ENCODE assay signal across 20 cellular contexts in genomic region chr17:48930435-48930873, GRCh38. TPM values are rescaled to one million over a fixed set of nuclear protein-coding genes. Genes with fewer than 3 reads are reported as not detected.
A peak's percentile ranks its signal among the peaks of the same experiment; 100 is the strongest.
DNase-seq lines count a peak whose midpoint lies in the region; ATAC-seq, FAIRE-seq and TF ChIP-seq lines count a peak whose summit lies in the region.
"Had no signal": no experiment of that assay in that cellular context is flagged by ENCODE, and none has a peak within 500 bp of the region (broad histone marks: within the 10 kb centered on the region; RNA-seq: fewer than 3 reads in every experiment).

No MANE protein-coding gene starts in this region.

- peaks cover 0 to 7% (median 0%) of the 10 kb centered on the region in 4 donors for H3K4me1 ChIP-seq in upper lobe of left lung
- H3K4me1 ChIP-seq: SJSA1 had no signal

- no peak for FAIRE-seq in GM12891 (lab: Jason Lieb, UNC)

- POLR2A ChIA-PET in activated naive CD8-positive, alpha-beta T cell treated with anti-CD3 and anti-CD28 coated beads, Interleukin-2, amount 10 ng/mL, durations not matched to agents 7 days and 5 days (lab: Charles Lee): interaction anchor here (0.8 to 1.8 kb wide), 3 partner anchors 14 to 22 kb away, joined by 4 to 5 read pairs (median 5); partner anchors contain the start of genes SNF8 and UBE2Z

- TF ChIP-seq CTCF in omental fat pad (IDR thresholded peaks at IDR 0.05) (no peak), upper lobe of left lung (IDR thresholded peaks at IDR 0.05) (no peak)

- H3K27me3 Mint-ChIP-seq in activated naive CD8-positive, alpha-beta T cell treated with anti-CD3 and anti-CD28 coated beads, Interleukin-2, amount 10 ng/mL, durations not matched to agents 7 days and 5 days: no peaks in the 10 kb centered on the region
- no peaks in the 10 kb centered on the region for H3K27me3 Mint-ChIP-seq in natural killer cell treated with Interleukin-12 subunit alpha and Interleukin-12 subunit beta and Interleukin-15 and Interleukin-18, amount 100 ng/mL, for 72 hours
- H3K27me3 Mint-ChIP-seq: stimulated activated naive CD8-positive, alpha-beta T cell treated with anti-CD3 and anti-CD28 coated beads, Interleukin-15, Interleukin-2, amounts not matched to agents 100 ng/mL and 50 ng/mL, for 24 hours had no signal

- H3K36me3 ChIP-seq in upper lobe of left lung: peaks cover 46 to 98% (median 75%) of the 10 kb centered on the region in 4 donors

- no peak overlapping the region for H3K27ac ChIP-seq in upper lobe of left lung
- H3K27ac ChIP-seq: C4-2B, coronary artery, left ventricle myocardium inferior, SJSA1 had no signal

- peaks cover 21% of the 10 kb centered on the region for H3K36me3 Mint-ChIP-seq in activated naive CD8-positive, alpha-beta T cell treated with anti-CD3 and anti-CD28 coated beads, Interleukin-2, amount 10 ng/mL, durations not matched to agents 7 days and 5 days
- H3K36me3 Mint-ChIP-seq in natural killer cell treated with Interleukin-12 subunit alpha and Interleukin-12 subunit beta and Interleukin-15 and Interleukin-18, amount 100 ng/mL, for 72 hours: peaks cover 26% of the 10 kb centered on the region

- DNase-seq in GM12891 (ENCODE audit: insufficient read length, low spot score): no peak
- DNase-seq in LHCN-M2 (ENCODE audit: low read depth): peak; percentile 55
- no peak for DNase-seq in activated naive CD8-positive, alpha-beta T cell treated with anti-CD3 and anti-CD28 coated beads, Interleukin-2, amount 10 ng/mL, durations not matched to agents 7 days and 5 days
- no peak for DNase-seq in natural killer cell treated with Interleukin-12 subunit alpha and Interleukin-12 subunit beta and Interleukin-15 and Interleukin-18, amount 100 ng/mL, for 72 hours (ENCODE audit: low spot score)
- DNase-seq in omental fat pad (ENCODE audit: low spot score): no peak
- no peak for DNase-seq in upper lobe of left lung
- no peak for DNase-seq in DMS114 treated with DMSO at 0.1 percent for 48 hours (lab: John Stamatoyannopoulos, UW; ENCODE audit: unreplicated experiment)
- DNase-seq: activated CD4-positive, alpha-beta T cell treated with anti-CD3 and anti-CD28 coated beads, Interleukin-2, amount 50 U/mL, for 4 hours; activated effector memory CD4-positive, alpha-beta T cell treated with anti-CD3 and anti-CD28 coated beads, Interleukin-2, amount 50 U/mL, for 16 hours; DMS79; foreskin melanocyte; left ventricle myocardium inferior; NCI-H2171 treated with DMSO at 0.1 percent for 48 hours had no signal

- TF ChIP-seq EP300 in upper lobe of left lung (IDR thresholded peaks at IDR 0.05): no peak

- no peaks in the 10 kb centered on the region for H3K9me3 Mint-ChIP-seq in activated naive CD8-positive, alpha-beta T cell treated with anti-CD3 and anti-CD28 coated beads, Interleukin-2, amount 10 ng/mL, durations not matched to agents 7 days and 5 days
- H3K9me3 Mint-ChIP-seq in natural killer cell treated with Interleukin-12 subunit alpha and Interleukin-12 subunit beta and Interleukin-15 and Interleukin-18, amount 100 ng/mL, for 72 hours: no peaks in the 10 kb centered on the region
- H3K9me3 Mint-ChIP-seq: stimulated activated naive CD8-positive, alpha-beta T cell treated with anti-CD3 and anti-CD28 coated beads, Interleukin-15, Interleukin-2, amounts not matched to agents 100 ng/mL and 50 ng/mL, for 24 hours had no signal

- no peak for ATAC-seq in activated naive CD8-positive, alpha-beta T cell treated with anti-CD3 and anti-CD28 coated beads, Interleukin-2, amount 10 ng/mL, durations not matched to agents 7 days and 5 days (ENCODE audit: low read depth)
- ATAC-seq in natural killer cell treated with Interleukin-12 subunit alpha and Interleukin-12 subunit beta and Interleukin-15 and Interleukin-18, amount 100 ng/mL, for 72 hours: no peak
- ATAC-seq in HG03521 (IDR thresholded peaks at IDR 0.05; ENCODE audit: unreplicated experiment) (no peak), omental fat pad (ENCODE audit: low FRiP score) (no peak), upper lobe of left lung (ENCODE audit: low FRiP score in 2 of 2) (no peak)

- H3K4me3 Mint-ChIP-seq in activated naive CD8-positive, alpha-beta T cell treated with anti-CD3 and anti-CD28 coated beads, Interleukin-2, amount 10 ng/mL, durations not matched to agents 7 days and 5 days: no peak overlapping the region
- no peak overlapping the region for H3K4me3 Mint-ChIP-seq in natural killer cell treated with Interleukin-12 subunit alpha and Interleukin-12 subunit beta and Interleukin-15 and Interleukin-18, amount 100 ng/mL, for 72 hours
- H3K4me3 Mint-ChIP-seq: stimulated activated naive CD8-positive, alpha-beta T cell treated with anti-CD3 and anti-CD28 coated beads, Interleukin-15, Interleukin-2, amounts not matched to agents 100 ng/mL and 50 ng/mL, for 24 hours had no signal

- TF ChIP-seq POLR2A in GM12891 (IDR thresholded peaks at IDR 0.05; ENCODE audit: low read depth, low read length): no peak; the same call in 1 of the 2 replicates
- no peak for TF ChIP-seq POLR2A in upper lobe of left lung (IDR thresholded peaks at IDR 0.05)

- H3K27me3 ChIP-seq in upper lobe of left lung: no peaks in the 10 kb centered on the region
- H3K27me3 ChIP-seq: SJSA1 had no signal

- no peak overlapping the region for H3K4me3 ChIP-seq in upper lobe of left lung
- H3K4me3 ChIP-seq: coronary artery, left ventricle myocardium inferior, SJSA1 had no signal

- H3K9me3 ChIP-seq in upper lobe of left lung: no peaks in the 10 kb centered on the region
- H3K9me3 ChIP-seq: left ventricle myocardium inferior, SJSA1 had no signal

- no peaks in the 10 kb centered on the region for H3K4me1 Mint-ChIP-seq in activated naive CD8-positive, alpha-beta T cell treated with anti-CD3 and anti-CD28 coated beads, Interleukin-2, amount 10 ng/mL, durations not matched to agents 7 days and 5 days
- peaks cover 4 to 16% of the 10 kb centered on the region in 2 donors for H3K4me1 Mint-ChIP-seq in natural killer cell treated with Interleukin-12 subunit alpha and Interleukin-12 subunit beta and Interleukin-15 and Interleukin-18, amount 100 ng/mL, for 72 hours (ENCODE audit: low read depth in 2 of 2)

- peak overlapping the region; percentile 56 for H3K27ac Mint-ChIP-seq in activated naive CD8-positive, alpha-beta T cell treated with anti-CD3 and anti-CD28 coated beads, Interleukin-2, amount 10 ng/mL, durations not matched to agents 7 days and 5 days
- peak overlapping the region; percentile 57 to 65 for H3K27ac Mint-ChIP-seq in natural killer cell treated with Interleukin-12 subunit alpha and Interleukin-12 subunit beta and Interleukin-15 and Interleukin-18, amount 100 ng/mL, for 72 hours
- H3K27ac Mint-ChIP-seq: stimulated activated naive CD8-positive, alpha-beta T cell treated with anti-CD3 and anti-CD28 coated beads, Interleukin-15, Interleukin-2, amounts not matched to agents 100 ng/mL and 50 ng/mL, for 24 hours had no signal

- WGBS in upper lobe of left lung, 2 donors: 78 to 85% methylated on average over 3 of the region's 3 CpGs

TF ChIP-seq in GM12891, 5 proteins besides CTCF, POLR2A, EP300 and RAD21:
- TF ChIP-seq SPI1 (IDR thresholded peaks at IDR 0.05; ENCODE audit: low read depth, low read length) (no peak), TAF1 (IDR thresholded peaks at IDR 0.05; ENCODE audit: low read depth, low read length) (no peak), POLR2AphosphoS5 (IDR thresholded peaks at IDR 0.05; ENCODE audit: low read depth, low read length) (0 out of 2 replicates have a peak, but pooled peaks have one; percentile 12)
TF ChIP-seq in GM12891: peak in this region for 1.

RNA-seq across cellular contexts. Expression of gene SNF8, which starts 14.2 kb away (rescaled TPM):
- 87.0 TPM for polyA plus RNA-seq in GM12891 (2012; ENCODE audit: low read depth, missing spikeins)
- 135 and 146 TPM in 2 replicates for total RNA-seq in LHCN-M2 (2014; rRNA removed)
- 270 TPM for polyA plus RNA-seq in LHCN-M2 (2012)
- 10 to 100 TPM; 82.6 to 96.2 TPM for total RNA-seq in activated naive CD8-positive, alpha-beta T cell treated with anti-CD3 and anti-CD28 coated beads, Interleukin-2, amount 10 ng/mL, durations not matched to agents 7 days and 5 days
- 100 to 1,000 TPM; 116 to 148 TPM for total RNA-seq in natural killer cell treated with Interleukin-12 subunit alpha and Interleukin-12 subunit beta and Interleukin-15 and Interleukin-18, amount 100 ng/mL, for 72 hours
- total RNA-seq in omental fat pad: 10 to 100 TPM; 64.0 to 91.9 (median 76.8) TPM
- total RNA-seq in upper lobe of left lung: 100 to 1,000 TPM in 2 of 6 donors, 10 to 100 TPM in 4; 76.5 to 110 (median 89.7) TPM

RNA-seq across cellular contexts. Expression of gene UBE2Z, which starts 22.2 kb away (rescaled TPM):
- 60.4 TPM for polyA plus RNA-seq in GM12891 (2012; ENCODE audit: low read depth, missing spikeins)
- total RNA-seq in LHCN-M2 (2014; rRNA removed) (108 and 111 TPM in 2 replicates), omental fat pad (10 to 100 TPM; 54.0 to 63.2 (median 56.5) TPM), upper lobe of left lung (10 to 100 TPM; 38.6 to 79.6 (median 60.7) TPM)
- 99.3 TPM for polyA plus RNA-seq in LHCN-M2 (2012)
- 10 to 100 TPM; 71.6 to 74.7 TPM for total RNA-seq in activated naive CD8-positive, alpha-beta T cell treated with anti-CD3 and anti-CD28 coated beads, Interleukin-2, amount 10 ng/mL, durations not matched to agents 7 days and 5 days
- 100 to 1,000 TPM; 109 to 130 TPM for total RNA-seq in natural killer cell treated with Interleukin-12 subunit alpha and Interleukin-12 subunit beta and Interleukin-15 and Interleukin-18, amount 100 ng/mL, for 72 hours

RNA-seq across cellular contexts. Expression of gene ATP5MC1, which starts 37.9 kb away (rescaled TPM):
- polyA plus RNA-seq in GM12891 (2012; ENCODE audit: low read depth, missing spikeins): 307 TPM
- total RNA-seq in LHCN-M2 (2014; rRNA removed) (193 and 197 TPM in 2 replicates), omental fat pad (100 to 1,000 TPM in 1 of 4 donors, 10 to 100 TPM in 3; 47.9 to 106 (median 83.0) TPM), upper lobe of left lung (10 to 100 TPM; 11.5 to 55.3 (median 43.6) TPM)
- polyA plus RNA-seq in LHCN-M2 (2012): 316 TPM
- 10 to 100 TPM; 53.4 to 61.9 TPM for total RNA-seq in activated naive CD8-positive, alpha-beta T cell treated with anti-CD3 and anti-CD28 coated beads, Interleukin-2, amount 10 ng/mL, durations not matched to agents 7 days and 5 days
- total RNA-seq in natural killer cell treated with Interleukin-12 subunit alpha and Interleukin-12 subunit beta and Interleukin-15 and Interleukin-18, amount 100 ng/mL, for 72 hours: 100 to 1,000 TPM in 1 of 2 donors, 10 to 100 TPM in 1; 66.5 to 102 TPM

RNA-seq across cellular contexts. Expression of gene GIP, which starts 37.9 kb away (rescaled TPM):
- polyA plus RNA-seq in GM12891 (2012; ENCODE audit: low read depth, missing spikeins): not detected
- total RNA-seq in LHCN-M2 (2014; rRNA removed): not detected in 2 replicates
- 1.2 TPM for polyA plus RNA-seq in LHCN-M2 (2012)
- not detected for total RNA-seq in activated naive CD8-positive, alpha-beta T cell treated with anti-CD3 and anti-CD28 coated beads, Interleukin-2, amount 10 ng/mL, durations not matched to agents 7 days and 5 days
- not detected for total RNA-seq in natural killer cell treated with Interleukin-12 subunit alpha and Interleukin-12 subunit beta and Interleukin-15 and Interleukin-18, amount 100 ng/mL, for 72 hours
- not detected for total RNA-seq in omental fat pad
- not detected for total RNA-seq in upper lobe of left lung
- total RNA-seq: left ventricle myocardium inferior, posterior vena cava, SJSA1, ureter had no signal
